ENCODE assay signal across 9 cellular contexts in the genomic region with DNA sequence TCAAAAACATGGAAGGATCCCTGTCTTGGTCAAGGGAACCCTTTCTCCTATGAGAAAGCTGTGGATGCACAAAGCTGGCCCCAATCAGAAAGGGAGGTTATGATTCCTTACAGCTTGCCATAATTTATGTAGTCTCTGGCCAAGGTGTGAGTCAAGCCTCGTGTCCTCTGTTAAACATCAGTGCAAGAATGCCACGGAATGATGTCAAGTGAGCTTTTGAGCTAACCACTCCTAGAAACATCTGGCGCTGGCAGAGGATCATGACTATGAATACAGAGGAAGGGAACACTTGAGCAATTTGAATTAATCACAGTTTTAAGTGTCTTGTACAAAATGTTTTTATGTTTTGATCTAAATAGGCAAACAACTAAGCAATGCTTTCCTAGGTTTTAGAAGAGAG. TPM values are rescaled to one million over a fixed set of nuclear protein-coding genes. Genes with fewer than 3 reads are reported as not detected.
A peak's percentile ranks its signal among the peaks of the same experiment; 100 is the strongest.
DNase-seq lines count a peak whose midpoint lies in the region; ATAC-seq, FAIRE-seq and TF ChIP-seq lines count a peak whose summit lies in the region.
"Had no signal": no experiment of that assay in that cellular context is flagged by ENCODE, and none has a peak within 500 bp of the region (broad histone marks: within the 10 kb centered on the region; RNA-seq: fewer than 3 reads in every experiment).

No MANE protein-coding gene starts in this region.

- H3K4me1 Mint-ChIP-seq in T-cell, result no peaks in the 10 kb centered on the region

- H3K36me3 ChIP-seq in bronchial epithelial cell (ENCODE audit: control insufficient read depth, insufficient read depth, low read length) (no peaks in the 10 kb centered on the region), kidney epithelial cell (ENCODE audit: control insufficient read depth, insufficient read depth, low read length) (no peaks in the 10 kb centered on the region), thoracic aorta (no peaks in the 10 kb centered on the region)
- no peaks in the 10 kb centered on the region for H3K36me3 ChIP-seq in effector memory CD4-positive, alpha-beta T cell (ENCODE audit: control insufficient read depth, insufficient read depth, low read length)

- no peaks in the 10 kb centered on the region for H3K4me1 ChIP-seq in thoracic aorta (ENCODE audit: control insufficient read depth in 1 of 2, low read depth in 2 of 2)
- H3K4me1 ChIP-seq in effector memory CD4-positive, alpha-beta T cell (ENCODE audit: control insufficient read depth, insufficient read depth, low read length, poor library complexity, severe bottlenecking), result no peaks in the 10 kb centered on the region

- H3K36me3 Mint-ChIP-seq in T-cell, result no peaks in the 10 kb centered on the region

- no peak overlapping the region for H3K27ac ChIP-seq in thoracic aorta
- H3K27ac ChIP-seq in effector memory CD4-positive, alpha-beta T cell (ENCODE audit: insufficient read depth, low read length, poor library complexity, severe bottlenecking), result no peak overlapping the region

- H3K4me3 Mint-ChIP-seq in T-cell, result no peak overlapping the region
- H3K4me3 Mint-ChIP-seq: activated naive CD8-positive, alpha-beta T cell had no signal

- H3K27me3 ChIP-seq in bronchial epithelial cell (ENCODE audit: control insufficient read depth, insufficient read depth, low read length), result no peaks in the 10 kb centered on the region
- no peaks in the 10 kb centered on the region for H3K27me3 ChIP-seq in kidney epithelial cell (ENCODE audit: control insufficient read depth, insufficient read depth, low read length)
- H3K27me3 ChIP-seq in thoracic aorta (replicated peaks; ENCODE audit: insufficient read depth), result no peaks in the 10 kb centered on the region
- H3K27me3 ChIP-seq in effector memory CD4-positive, alpha-beta T cell (replicated peaks; ENCODE audit: control insufficient read depth, insufficient read depth, low read length, poor library complexity, severe bottlenecking), result no peaks in the 10 kb centered on the region

- peak; percentile 42 for DNase-seq in HT1080 (ENCODE audit: low read depth)
- DNase-seq in bronchial epithelial cell (ENCODE audit: low read depth), result peak; percentile 88
- DNase-seq in kidney epithelial cell (ENCODE audit: low read depth), result peak; percentile 29
- DNase-seq in thoracic aorta (ENCODE audit: low spot score), result peak; percentile 1
- DNase-seq in T-cell, result no peak
- DNase-seq in effector memory CD4-positive, alpha-beta T cell, result no peak
- DNase-seq: GDM1 had no signal

- TF ChIP-seq CTCF in bronchial epithelial cell (IDR thresholded peaks at IDR 0.05; ENCODE audit: insufficient read depth, low read length, severe bottlenecking) (no peak), kidney epithelial cell (IDR thresholded peaks at IDR 0.05; ENCODE audit: insufficient read depth, low read length, poor library complexity, severe bottlenecking) (no peak), thoracic aorta (IDR thresholded peaks at IDR 0.05) (no peak)

- no peaks in the 10 kb centered on the region for H3K9me3 ChIP-seq in thoracic aorta
- H3K9me3 ChIP-seq in effector memory CD4-positive, alpha-beta T cell (ENCODE audit: control insufficient read depth, low read length), result no peaks in the 10 kb centered on the region

- H3K9me3 Mint-ChIP-seq in T-cell, result no peaks in the 10 kb centered on the region

- H3K27me3 Mint-ChIP-seq in T-cell, result peaks cover 0 to 20% of the 10 kb centered on the region in 2 donors
- H3K27me3 Mint-ChIP-seq: activated naive CD8-positive, alpha-beta T cell had no signal

- POLR2A ChIA-PET in T-cell (lab: Charles Lee), result no interaction called here

- peak; percentile 50 for FAIRE-seq in bronchial epithelial cell (lab: Jason Lieb, UNC)

- no peak for ATAC-seq in thoracic aorta (ENCODE audit: insufficient number of reproducible peaks, low FRiP score, low read depth)
- ATAC-seq in HG02588 (IDR thresholded peaks at IDR 0.05; ENCODE audit: unreplicated experiment), result no peak
- no peak for ATAC-seq in T-cell (replicated peaks in 1 of 4)

- H3K4me3 ChIP-seq in bronchial epithelial cell (ENCODE audit: low read depth, low read length) (no peak overlapping the region), kidney epithelial cell (ENCODE audit: low read depth, low read length) (no peak overlapping the region), thoracic aorta (no peak overlapping the region)
- H3K4me3 ChIP-seq in effector memory CD4-positive, alpha-beta T cell (ENCODE audit: insufficient read depth, low read depth, low read length, poor library complexity, severe bottlenecking), result no peak overlapping the region

- CTCF ChIA-PET in T-cell (lab: Charles Lee), result no interaction called here

- no peak overlapping the region for H3K27ac Mint-ChIP-seq in T-cell
- H3K27ac Mint-ChIP-seq: activated naive CD8-positive, alpha-beta T cell had no signal

RNA-seq across cellular contexts. Expression of a gene that starts 51.5 kb away (rescaled TPM):
- total RNA-seq in HT1080 (2014; rRNA removed; shearing (Covaris generic)), result 10.4 and 14.8 TPM in 2 replicates
- polyA plus RNA-seq in HT1080 (2015; cell fraction: cytosol; rRNA removed), result 18.7 and 22.1 TPM in 2 replicates
- polyA plus RNA-seq in HT1080 (2015; cell fraction: nucleus; rRNA removed), result 14.0 and 14.7 TPM in 2 replicates
- total RNA-seq in bronchial epithelial cell (27.9 and 29.4 TPM in 2 replicates), kidney epithelial cell (25.8 and 28.0 TPM in 2 replicates), thoracic aorta (10 to 100 TPM; 12.3 to 14.3 TPM), T-cell (10 to 100 TPM; 22.5 to 43.0 (median 26.8) TPM)

Comparison
In these comparisons a context has a peak if more than half of its experiments do, and no peak if none do; other contexts are left out.
1. DNase-seq: peak in HT1080 (single experiment), bronchial epithelial cell (single experiment), kidney epithelial cell (single experiment) and thoracic aorta (single experiment); none in T-cell (0 of 34) and effector memory CD4-positive, alpha-beta T cell (0 of 3).